8 cellular contexts compared by ENCODE assay signal in the genomic region with DNA sequence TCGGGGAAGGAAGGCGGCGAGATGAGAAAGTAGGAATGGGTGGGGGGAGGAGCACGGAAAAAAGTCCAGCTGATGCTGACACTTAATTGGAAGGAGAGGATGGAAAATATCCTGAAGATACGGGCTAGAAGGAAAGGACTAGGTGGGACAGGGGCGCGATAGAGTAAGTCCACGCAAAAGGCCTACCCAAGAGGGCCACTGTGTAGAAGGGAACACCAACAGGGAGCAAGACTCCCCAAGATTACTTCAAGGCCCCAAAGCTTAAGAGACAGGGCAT. TPM values are rescaled to one million over a fixed set of nuclear protein-coding genes. Genes with fewer than 3 reads are reported as not detected.
DNase-seq lines count a peak whose midpoint lies in the region; ATAC-seq and TF ChIP-seq lines count a peak whose summit lies in the region.

No MANE protein-coding gene starts in this region.

- H3K9me3 Mint-ChIP-seq in natural killer cell treated with Interleukin-12 subunit alpha and Interleukin-12 subunit beta and Interleukin-15 and Interleukin-18, amount 100 ng/mL, for 72 hours = no peaks in the 10 kb centered on the region

- peak overlapping the region; percentile 69 to 98 (median 89) for H3K4me3 ChIP-seq in Peyer's patch
- H3K4me3 ChIP-seq in epithelial cell of esophagus (ENCODE audit: low read length) = peak overlapping the region; percentile 96

- peak overlapping the region; percentile 97 to 100 (median 98) for H3K27ac ChIP-seq in Peyer's patch

- H3K36me3 ChIP-seq in Peyer's patch = peaks cover 0 to under 1% (median 0%) of the 10 kb centered on the region in 3 donors

- peak overlapping the region; percentile 91 to 95 for H3K27ac Mint-ChIP-seq in natural killer cell treated with Interleukin-12 subunit alpha and Interleukin-12 subunit beta and Interleukin-15 and Interleukin-18, amount 100 ng/mL, for 72 hours

- ATAC-seq in natural killer cell treated with Interleukin-12 subunit alpha and Interleukin-12 subunit beta and Interleukin-15 and Interleukin-18, amount 100 ng/mL, for 72 hours = peak in 1 of 2 donors; percentile 46
- ATAC-seq in HG02973 (IDR thresholded peaks at IDR 0.05; ENCODE audit: unreplicated experiment) = no peak

- H3K9me3 ChIP-seq in Peyer's patch = no peaks in the 10 kb centered on the region

- no peak for TF ChIP-seq POLR2A in Peyer's patch (IDR thresholded peaks at IDR 0.05)

- TF ChIP-seq CTCF in Peyer's patch (IDR thresholded peaks at IDR 0.05) (no peak), epithelial cell of esophagus (IDR thresholded peaks at IDR 0.05; ENCODE audit: insufficient read depth, low read depth, low read length, missing control alignments) (no peak)

- DNase-seq in NCI-H82 (lab: John Stamatoyannopoulos, UW) = peak; percentile 50
- no peak for DNase-seq in NCI-H82 treated with DMSO at 0.1 percent for 48 hours (lab: John Stamatoyannopoulos, UW; ENCODE audit: unreplicated experiment)
- peak in 1 of 3 donors; percentile 44 for DNase-seq in Peyer's patch
- DNase-seq in epithelial cell of esophagus (ENCODE audit: low read depth) = peak; percentile 19
- no peak for DNase-seq in natural killer cell treated with Interleukin-12 subunit alpha and Interleukin-12 subunit beta and Interleukin-15 and Interleukin-18, amount 100 ng/mL, for 72 hours (ENCODE audit: low spot score)
- DNase-seq in T1000 (lab: John Stamatoyannopoulos, UW) = no peak
- DNase-seq in EL = no peak

- H3K4me1 Mint-ChIP-seq in natural killer cell treated with Interleukin-12 subunit alpha and Interleukin-12 subunit beta and Interleukin-15 and Interleukin-18, amount 100 ng/mL, for 72 hours (ENCODE audit: low read depth in 2 of 2) = peaks cover 30 to 34% of the 10 kb centered on the region in 2 donors

- peaks cover 6% of the 10 kb centered on the region for H3K36me3 Mint-ChIP-seq in natural killer cell treated with Interleukin-12 subunit alpha and Interleukin-12 subunit beta and Interleukin-15 and Interleukin-18, amount 100 ng/mL, for 72 hours

- H3K4me3 Mint-ChIP-seq in natural killer cell treated with Interleukin-12 subunit alpha and Interleukin-12 subunit beta and Interleukin-15 and Interleukin-18, amount 100 ng/mL, for 72 hours = peak overlapping the region; percentile 97

- no peaks in the 10 kb centered on the region for H3K27me3 Mint-ChIP-seq in natural killer cell treated with Interleukin-12 subunit alpha and Interleukin-12 subunit beta and Interleukin-15 and Interleukin-18, amount 100 ng/mL, for 72 hours

- no peaks in the 10 kb centered on the region for H3K27me3 ChIP-seq in Peyer's patch

- H3K4me1 ChIP-seq in Peyer's patch = peaks cover 0 to 20% (median 9%) of the 10 kb centered on the region in 4 donors

RNA-seq across cellular contexts. Expression of a gene that starts 0.8 kb away (rescaled TPM):
- 10 to 100 TPM; 14.0 to 18.4 (median 15.4) TPM for total RNA-seq in Peyer's patch
- total RNA-seq in natural killer cell treated with Interleukin-12 subunit alpha and Interleukin-12 subunit beta and Interleukin-15 and Interleukin-18, amount 100 ng/mL, for 72 hours = 10 to 100 TPM; 24.0 to 29.4 TPM

Comparison
In these comparisons a context has a peak if more than half of its experiments do, and no peak if none do; other contexts are left out.
1. DNase-seq: peak in NCI-H82 (single experiment) and epithelial cell of esophagus (single experiment); none in NCI-H82 treated with DMSO at 0.1 percent for 48 hours (single experiment), natural killer cell treated with Interleukin-12 subunit alpha and Interleukin-12 subunit beta and Interleukin-15 and Interleukin-18, amount 100 ng/mL, for 72 hours (single experiment), T1000 (single experiment) and EL (single experiment).